Comparison of ENCODE assay signal across 18 cellular contexts in genomic region chr18:31603335-31603734, GRCh38. TPM values are rescaled to one million over a fixed set of nuclear protein-coding genes. Genes with fewer than 3 reads are reported as not detected.
DNase-seq lines count a peak whose midpoint lies in the region; ATAC-seq and TF ChIP-seq lines count a peak whose summit lies in the region.
"Had no signal": no experiment of that assay in that cellular context is flagged by ENCODE, and none has a peak within 500 bp of the region (broad histone marks: within the 10 kb centered on the region; RNA-seq: fewer than 3 reads in every experiment).

No MANE protein-coding gene starts in this region.

- H3K4me3 ChIP-seq in right lobe of liver, result no peak overlapping the region
- H3K4me3 ChIP-seq: BLaER1 treated with 17β-estradiol and CSF1 and Interleukin-3, amounts not matched to agents 10 nM and 100 nM; esophagus squamous epithelium; GM23338; right atrium auricular region had no signal

- peaks cover 0 to 9% (median 1%) of the 10 kb centered on the region in 4 donors for H3K4me1 ChIP-seq in right lobe of liver
- H3K4me1 ChIP-seq: BLaER1 treated with 17β-estradiol and CSF1 and Interleukin-3, amounts not matched to agents 10 nM and 100 nM; esophagus squamous epithelium; right atrium auricular region had no signal

- peaks cover 0 to 17% (median 9%) of the 10 kb centered on the region in 4 donors for H3K36me3 ChIP-seq in right lobe of liver
- H3K36me3 ChIP-seq: BLaER1 treated with 17β-estradiol and CSF1 and Interleukin-3, amounts not matched to agents 10 nM and 100 nM; esophagus squamous epithelium; right atrium auricular region had no signal

- no peak for DNase-seq in activated CD4-positive, CD25-positive, alpha-beta regulatory T cell (lab: John Stamatoyannopoulos, UW)
- peak; percentile 5 for DNase-seq in ACHN
- peak; percentile 50 for DNase-seq in amniotic epithelial cell (ENCODE audit: low read depth)
- DNase-seq in kidney tubule cell (ENCODE audit: low spot score), result peak; percentile 72
- no peak for DNase-seq in left cardiac atrium
- DNase-seq in right lobe of liver, result no peak
- DNase-seq: amygdala, Calu3, esophagus squamous epithelium, NCI-H2107, NCI-H524 treated with DMSO at 0.1 percent for 48 hours, occipital lobe had no signal

- H3K9me3 ChIP-seq in right lobe of liver, result no peaks in the 10 kb centered on the region
- H3K9me3 ChIP-seq: BLaER1 treated with 17β-estradiol and CSF1 and Interleukin-3, amounts not matched to agents 10 nM and 100 nM; esophagus squamous epithelium; right atrium auricular region had no signal

- in situ Hi-C loops in ACHN (cut with HindIII; ENCODE audit: low pct_ligation_motif_present, low pct_unique_long_range_greater_than_20kb, low sequenced_read_pairs), result no loop called here

- intact Hi-C loops in left cardiac atrium (cut with DNase I) (no loop called here), right lobe of liver (cut with DNase I) (no loop called here)

- TF ChIP-seq CTCF in right lobe of liver (IDR thresholded peaks at IDR 0.05), result no peak

- H3K27ac ChIP-seq in right lobe of liver, result no peak overlapping the region
- H3K27ac ChIP-seq: BLaER1 treated with 17β-estradiol and CSF1 and Interleukin-3, amounts not matched to agents 10 nM and 100 nM; esophagus squamous epithelium; right atrium auricular region had no signal

- TF ChIP-seq POLR2A in right lobe of liver (IDR thresholded peaks at IDR 0.05), result no peak

- peak; percentile 43 to 61 for ATAC-seq in activated CD4-positive, CD25-positive, alpha-beta regulatory T cell treated with anti-CD3 and anti-CD28 coated beads, Interleukin-2, amount 50 U/mL, for 24 hours
- ATAC-seq in left cardiac atrium, result no peak
- no peak for ATAC-seq in right lobe of liver
- no peak for ATAC-seq in GM19351 (IDR thresholded peaks at IDR 0.05; ENCODE audit: unreplicated experiment)
- ATAC-seq: GM23338 had no signal

- no peaks in the 10 kb centered on the region for H3K27me3 ChIP-seq in right lobe of liver
- H3K27me3 ChIP-seq: BLaER1 treated with 17β-estradiol and CSF1 and Interleukin-3, amounts not matched to agents 10 nM and 100 nM; esophagus squamous epithelium; right atrium auricular region had no signal

RNA-seq across cellular contexts. Expression of gene TTR, which starts 11.7 kb away (rescaled TPM):
- under 1 TPM in 1 of 2 donors, not detected in 1; 0.34 TPM for total RNA-seq in left cardiac atrium
- total RNA-seq in right lobe of liver, result 1,000 to 10,000 TPM; 1,281 to 4,774 (median 2,625) TPM
- total RNA-seq: activated T-helper 2 cell treated with anti-CD3 and anti-CD28 coated beads, Interferon-gamma antibody, Interleukin-2, Interleukin-4, amounts not matched to agents 10 μg/mL and 5 μg/mL and 100 μg/mL, durations not matched to agents 14 hours and 24 hours and 36 hours; esophagus squamous epithelium; GM23338; right atrium auricular region had no signal

Comparison
In these comparisons a context has a peak if more than half of its experiments do, and no peak if none do; other contexts are left out.
1. ATAC-seq: peak in activated CD4-positive, CD25-positive, alpha-beta regulatory T cell treated with anti-CD3 and anti-CD28 coated beads, Interleukin-2, amount 50 U/mL, for 24 hours (2 of 2); none in left cardiac atrium (0 of 2), right lobe of liver (0 of 4) and GM19351 (single experiment).
2. DNase-seq: peak in ACHN (single experiment), amniotic epithelial cell (single experiment) and kidney tubule cell (single experiment); none in activated CD4-positive, CD25-positive, alpha-beta regulatory T cell (0 of 4), left cardiac atrium (single experiment) and right lobe of liver (0 of 3).
3. RNA of gene TTR, which starts 11.7 kb away (total RNA-seq): 1,281 to 4,774 TPM in right lobe of liver; 0.34 TPM in left cardiac atrium; every median in the first group is over 100 times any median in the second.